In the genomic region with DNA sequence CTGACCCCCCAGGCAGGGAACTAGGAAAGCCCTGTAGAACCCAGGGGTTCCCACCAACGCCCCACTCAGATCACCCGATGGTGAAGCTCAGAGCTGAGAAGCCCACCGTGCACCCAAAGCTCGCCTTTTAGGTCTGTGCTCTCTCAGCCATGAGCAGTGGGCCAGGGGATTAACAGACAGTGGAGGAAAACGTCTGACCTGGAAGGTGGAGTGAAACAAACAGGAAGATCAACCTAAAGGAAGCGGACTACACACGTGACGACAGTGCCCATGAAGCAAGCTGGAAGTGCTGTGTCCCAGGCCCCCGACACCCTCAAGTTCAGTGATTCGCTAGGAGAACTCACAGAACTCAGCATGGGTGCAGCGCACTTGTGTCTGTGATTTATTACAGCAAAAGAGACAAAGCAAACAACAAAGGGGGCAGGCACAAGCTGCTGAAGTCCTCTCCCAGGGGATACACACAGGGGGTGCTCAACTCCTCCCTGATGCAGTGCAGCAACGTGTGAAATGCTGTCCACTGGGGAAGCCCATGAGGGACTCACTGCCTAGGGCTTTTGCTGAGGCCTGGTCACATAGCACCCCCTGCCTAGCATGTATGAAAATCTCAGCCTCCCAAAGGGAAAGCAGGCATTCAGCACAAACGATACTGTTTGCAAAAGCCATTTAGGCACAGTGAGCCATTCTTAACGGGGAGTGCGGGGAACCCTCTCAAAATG, we compare ENCODE assay signal across 8 cellular contexts. TPM values are rescaled to one million over a fixed set of nuclear protein-coding genes. Genes with fewer than 3 reads are reported as not detected.
DNase-seq lines count a peak whose midpoint lies in the region; ATAC-seq and TF ChIP-seq lines count a peak whose summit lies in the region.

No MANE protein-coding gene starts in this region.

- CTCF ChIA-PET in activated CD4-positive, alpha-beta memory T cell treated with anti-CD3 and anti-CD28 coated beads for 36 hours (lab: Charles Lee) = interaction anchor here (0.6 to 2.3 kb wide), 3 partner anchors 20 to 295 kb away, joined by 3 to 9 read pairs (median 3); no protein-coding TSS in a partner anchor
- CTCF ChIA-PET in activated CD4-positive, alpha-beta memory T cell treated with anti-CD3 and anti-CD28 coated beads, Interleukin-2, amount 10 ng/mL, durations not matched to agents 7 days and 5 days (lab: Charles Lee) = interaction anchor here (1.5 kb wide), 1 partner anchor 20 kb away, joined by 3 read pairs; no protein-coding TSS in a partner anchor

- peaks cover 0 to 1% of the 10 kb centered on the region in 2 donors for H3K27me3 ChIP-seq in tibial artery

- no peaks in the 10 kb centered on the region for H3K36me3 Mint-ChIP-seq in activated CD4-positive, alpha-beta memory T cell treated with anti-CD3 and anti-CD28 coated beads for 36 hours
- H3K36me3 Mint-ChIP-seq in activated CD4-positive, alpha-beta memory T cell treated with anti-CD3 and anti-CD28 coated beads, Interleukin-2, amount 10 ng/mL, durations not matched to agents 7 days and 5 days (ENCODE audit: low read depth) = no peaks in the 10 kb centered on the region
- peaks cover 2% of the 10 kb centered on the region for H3K36me3 Mint-ChIP-seq in chondrocyte (ENCODE audit: low read depth)
- peaks cover 3% of the 10 kb centered on the region for H3K36me3 Mint-ChIP-seq in nephron (ENCODE audit: low read depth)

- no peak overlapping the region for H3K4me3 ChIP-seq in tibial artery

- no peak overlapping the region for H3K27ac Mint-ChIP-seq in activated CD4-positive, alpha-beta memory T cell treated with anti-CD3 and anti-CD28 coated beads for 36 hours
- H3K27ac Mint-ChIP-seq in activated CD4-positive, alpha-beta memory T cell treated with anti-CD3 and anti-CD28 coated beads, Interleukin-2, amount 10 ng/mL, durations not matched to agents 7 days and 5 days = no peak overlapping the region
- H3K27ac Mint-ChIP-seq in chondrocyte (ENCODE audit: unreplicated experiment) (no peak overlapping the region), nephron (no peak overlapping the region)

- H3K4me3 Mint-ChIP-seq in activated CD4-positive, alpha-beta memory T cell treated with anti-CD3 and anti-CD28 coated beads for 36 hours = no peak overlapping the region
- H3K4me3 Mint-ChIP-seq in activated CD4-positive, alpha-beta memory T cell treated with anti-CD3 and anti-CD28 coated beads, Interleukin-2, amount 10 ng/mL, durations not matched to agents 7 days and 5 days = no peak overlapping the region
- no peak overlapping the region for H3K4me3 Mint-ChIP-seq in chondrocyte (ENCODE audit: unreplicated experiment)
- no peak overlapping the region for H3K4me3 Mint-ChIP-seq in nephron

- intact Hi-C loops in activated CD4-positive, alpha-beta memory T cell treated with anti-CD3 and anti-CD28 coated beads for 36 hours (cut with micrococcal nuclease) = no loop called here
- intact Hi-C loops in tibial artery (cut with DNase I; ENCODE audit: low total_unique reads) = no loop called here

- no peaks in the 10 kb centered on the region for H3K27me3 Mint-ChIP-seq in activated CD4-positive, alpha-beta memory T cell treated with anti-CD3 and anti-CD28 coated beads for 36 hours
- peaks cover 5% of the 10 kb centered on the region for H3K27me3 Mint-ChIP-seq in activated CD4-positive, alpha-beta memory T cell treated with anti-CD3 and anti-CD28 coated beads, Interleukin-2, amount 10 ng/mL, durations not matched to agents 7 days and 5 days
- H3K27me3 Mint-ChIP-seq in chondrocyte (ENCODE audit: low read depth) (peaks cover 24% of the 10 kb centered on the region), nephron (ENCODE audit: low read depth) (no peaks in the 10 kb centered on the region)

- no peaks in the 10 kb centered on the region for H3K36me3 ChIP-seq in tibial artery

- no peaks in the 10 kb centered on the region for H3K9me3 ChIP-seq in tibial artery

- H3K4me1 Mint-ChIP-seq in activated CD4-positive, alpha-beta memory T cell treated with anti-CD3 and anti-CD28 coated beads for 36 hours (ENCODE audit: low read depth) = no peaks in the 10 kb centered on the region
- H3K4me1 Mint-ChIP-seq in activated CD4-positive, alpha-beta memory T cell treated with anti-CD3 and anti-CD28 coated beads, Interleukin-2, amount 10 ng/mL, durations not matched to agents 7 days and 5 days = no peaks in the 10 kb centered on the region
- H3K4me1 Mint-ChIP-seq in chondrocyte (ENCODE audit: low read depth) = no peaks in the 10 kb centered on the region
- H3K4me1 Mint-ChIP-seq in nephron = no peaks in the 10 kb centered on the region

- ATAC-seq in HG02981 (IDR thresholded peaks at IDR 0.05; ENCODE audit: unreplicated experiment) = no peak

- no peaks in the 10 kb centered on the region for H3K4me1 ChIP-seq in tibial artery

- POLR2A ChIA-PET in activated CD4-positive, alpha-beta memory T cell treated with anti-CD3 and anti-CD28 coated beads for 36 hours (lab: Charles Lee) = no interaction called here
- POLR2A ChIA-PET in activated CD4-positive, alpha-beta memory T cell treated with anti-CD3 and anti-CD28 coated beads, Interleukin-2, amount 10 ng/mL, durations not matched to agents 7 days and 5 days (lab: Charles Lee) = interaction anchor here (0.7 kb wide), 1 partner anchor 269 kb away, joined by 3 read pairs; no protein-coding TSS in a partner anchor

- peak; percentile 56 for TF ChIP-seq CTCF in chondrocyte (IDR thresholded peaks at IDR 0.05)
- TF ChIP-seq CTCF in nephron (IDR thresholded peaks at IDR 0.05; ENCODE audit: unreplicated experiment in 3 of 3) = peak in 2 of 3 experiments; percentile 12 to 18
- no peak for TF ChIP-seq CTCF in tibial artery (IDR thresholded peaks at IDR 0.05)

- no peaks in the 10 kb centered on the region for H3K9me3 Mint-ChIP-seq in activated CD4-positive, alpha-beta memory T cell treated with anti-CD3 and anti-CD28 coated beads for 36 hours
- peaks cover 2% of the 10 kb centered on the region for H3K9me3 Mint-ChIP-seq in activated CD4-positive, alpha-beta memory T cell treated with anti-CD3 and anti-CD28 coated beads, Interleukin-2, amount 10 ng/mL, durations not matched to agents 7 days and 5 days
- H3K9me3 Mint-ChIP-seq in chondrocyte (ENCODE audit: low read depth) (no peaks in the 10 kb centered on the region), nephron (peaks cover 8% of the 10 kb centered on the region)

- DNase-seq in activated CD4-positive, alpha-beta memory T cell treated with anti-CD3 and anti-CD28 coated beads for 36 hours = peak; percentile 22
- DNase-seq in activated CD4-positive, alpha-beta memory T cell treated with anti-CD3 and anti-CD28 coated beads, Interleukin-2, amount 10 ng/mL, durations not matched to agents 7 days and 5 days = no peak
- DNase-seq in NCI-H345 treated with DMSO at 0.1 percent for 48 hours (lab: John Stamatoyannopoulos, UW; ENCODE audit: unreplicated experiment) (peak; percentile 8), chondrocyte (ENCODE audit: low spot score) (peak; percentile 40), HPDE6-E6E7 (ENCODE audit: extremely low spot score) (no peak), tibial artery (no peak)

- H3K27ac ChIP-seq in tibial artery = no peak overlapping the region

RNA-seq across cellular contexts. Expression of a gene that starts 43.5 kb away (rescaled TPM):
- total RNA-seq in activated CD4-positive, alpha-beta memory T cell treated with anti-CD3 and anti-CD28 coated beads for 36 hours = under 1 TPM in 1 of 2 experiments, not detected in 1; 0.24 TPM
- total RNA-seq in activated CD4-positive, alpha-beta memory T cell treated with anti-CD3 and anti-CD28 coated beads, Interleukin-2, amount 10 ng/mL, durations not matched to agents 7 days and 5 days = under 1 TPM in 1 of 2 experiments, not detected in 1; 0.15 TPM
- not detected in 3 replicates for total RNA-seq in chondrocyte

RNA-seq across cellular contexts. Expression of a gene that starts 50.7 kb away (rescaled TPM):
- total RNA-seq in activated CD4-positive, alpha-beta memory T cell treated with anti-CD3 and anti-CD28 coated beads for 36 hours = under 1 TPM; 0.12 to 0.24 TPM
- not detected for total RNA-seq in activated CD4-positive, alpha-beta memory T cell treated with anti-CD3 and anti-CD28 coated beads, Interleukin-2, amount 10 ng/mL, durations not matched to agents 7 days and 5 days
- 0.13 TPM in 1 of 3 replicates, not detected in the others for total RNA-seq in chondrocyte

Comparison
In these comparisons a context has a peak if more than half of its experiments do, and no peak if none do; other contexts are left out.
1. DNase-seq: peak in activated CD4-positive, alpha-beta memory T cell treated with anti-CD3 and anti-CD28 coated beads for 36 hours (single experiment), NCI-H345 treated with DMSO at 0.1 percent for 48 hours (single experiment) and chondrocyte (single experiment); none in activated CD4-positive, alpha-beta memory T cell treated with anti-CD3 and anti-CD28 coated beads, Interleukin-2, amount 10 ng/mL, durations not matched to agents 7 days and 5 days (single experiment), HPDE6-E6E7 (single experiment) and tibial artery (0 of 2).
2. CTCF ChIP-seq: peak in chondrocyte (single experiment) and nephron (2 of 3); none in tibial artery (0 of 2).